Comparison of ENCODE assay signal across 24 cellular contexts in the genomic region with DNA sequence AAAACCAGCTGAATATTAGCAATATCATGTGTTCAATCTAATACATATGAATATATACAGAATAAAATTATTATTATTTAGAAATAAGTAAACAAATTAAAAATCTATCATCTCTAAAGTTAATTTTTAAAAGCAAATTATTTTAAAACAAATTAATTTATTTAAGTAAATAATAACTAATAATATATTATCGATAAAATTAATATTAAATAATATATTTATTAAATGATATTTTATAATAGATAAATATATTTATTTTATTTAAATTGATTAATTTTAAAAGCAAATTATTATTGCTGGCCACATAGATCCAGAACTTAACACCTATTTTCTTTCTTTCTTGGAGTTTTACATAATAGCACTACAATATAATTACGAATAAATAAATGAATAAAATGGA. TPM values are rescaled to one million over a fixed set of nuclear protein-coding genes. Genes with fewer than 3 reads are reported as not detected.
DNase-seq lines count a peak whose midpoint lies in the region; ATAC-seq, FAIRE-seq and TF ChIP-seq lines count a peak whose summit lies in the region.
"Had no signal": no experiment of that assay in that cellular context is flagged by ENCODE, and none has a peak within 500 bp of the region (broad histone marks: within the 10 kb centered on the region; RNA-seq: fewer than 3 reads in every experiment).

No MANE protein-coding gene starts in this region.

- H3K9ac ChIP-seq in HCT116 (ENCODE audit: low read length) (no peak overlapping the region), K562 (ENCODE audit: insufficient read depth in 1 of 2, low read depth in 2 of 2, low read length in 2 of 2) (no peak overlapping the region)
- H3K9ac ChIP-seq: GM23248 had no signal

- H3K27ac ChIP-seq in HCT116 (ENCODE audit: low read depth, low read length) (no peak overlapping the region), K562 (ENCODE audit: extremely low read depth, low read depth, low read length) (no peak overlapping the region)
- H3K27ac ChIP-seq: GM23248 had no signal

- no peaks in the 10 kb centered on the region for H3K36me3 Mint-ChIP-seq in naive thymus-derived CD8-positive, alpha-beta T cell
- H3K36me3 Mint-ChIP-seq: CD4-positive, CD25-positive, alpha-beta regulatory T cell; CD8-positive, alpha-beta memory T cell had no signal

- no peak for ATAC-seq in HCT116
- no peak for ATAC-seq in K562
- no peak for ATAC-seq in GM18870 (IDR thresholded peaks at IDR 0.05; ENCODE audit: unreplicated experiment)
- no peak for ATAC-seq in naive thymus-derived CD8-positive, alpha-beta T cell
- no peak for ATAC-seq in HG02970 (IDR thresholded peaks at IDR 0.05; ENCODE audit: low FRiP score, unreplicated experiment)
- ATAC-seq: HepG2 had no signal

- TF ChIP-seq RAD21 in HCT116 (IDR thresholded peaks at IDR 0.05; ENCODE audit: low read depth) (no peak), K562 (CRISPR knock-in tag; conservative IDR thresholded peaks at IDR 0.05 in 1 of 2, IDR thresholded peaks at IDR 0.05 in 1 of 2) (no peak)

- RAD21 ChIA-PET in HCT116 (lab: Charles Lee; ENCODE audit: low non-redundant PET in 1 of 2, low total read pairs in 2 of 2, uncharacterized antibody in 2 of 2, unreplicated experiment in 2 of 2), result no interaction called here

- CTCF ChIA-PET in HCT116 (lab: Charles Lee), result interaction anchor here (1.4 kb wide), 1 partner anchor 31 kb away, joined by 5 read pairs; no protein-coding TSS in a partner anchor
- CTCF ChIA-PET in K562 (lab: Yijun Ruan, JAX; ENCODE audit: low intra/inter-chr PET ratio), result no interaction called here

- BruUV-seq in HCT116 (replicated peaks; lab: Mats Ljungman, UMichigan), result no TSS peak
- BruUV-seq in K562 (replicated peaks; lab: Mats Ljungman, UMichigan), result no TSS peak

- H4K20me1 ChIP-seq in HCT116 (ENCODE audit: insufficient read depth) (no peaks in the 10 kb centered on the region), K562 (replicated peaks; ENCODE audit: control insufficient read depth, insufficient read depth, low read length) (no peaks in the 10 kb centered on the region)

- TF ChIP-seq CTCF in HCT116 (IDR thresholded peaks at IDR 0.05 in 2 of 3, conservative IDR thresholded peaks at IDR 0.05 in 1 of 3; ENCODE audit: borderline replicate concordance in 1 of 3, insufficient read depth in 1 of 3, low read depth in 2 of 3, low read length in 2 of 3) (no peak), K562 (IDR thresholded peaks at IDR 0.05 in 2 of 3, conservative IDR thresholded peaks at IDR 0.05 in 1 of 3; ENCODE audit: insufficient read depth in 2 of 3, low read depth in 1 of 3, low read length in 3 of 3) (no peak)

- no peak for TF ChIP-seq POLR2A in HCT116 (IDR thresholded peaks at IDR 0.05; ENCODE audit: borderline replicate concordance, extremely low read depth, insufficient read depth, insufficient read length)
- no peak for TF ChIP-seq POLR2A in K562 (conservative IDR thresholded peaks at IDR 0.05)

- H3K4me2 ChIP-seq in HCT116 (ENCODE audit: low read length) (no peak overlapping the region), K562 (ENCODE audit: insufficient read depth, low read length) (no peak overlapping the region)

- no peaks in the 10 kb centered on the region for H3K4me1 Mint-ChIP-seq in naive thymus-derived CD8-positive, alpha-beta T cell
- H3K4me1 Mint-ChIP-seq: CD4-positive, CD25-positive, alpha-beta regulatory T cell had no signal

- H3K36me3 ChIP-seq in HCT116 (ENCODE audit: control insufficient read depth in 1 of 2, insufficient read depth in 2 of 2, low read length in 2 of 2), result no peaks in the 10 kb centered on the region
- H3K36me3 ChIP-seq in K562 (ENCODE audit: control insufficient read depth, insufficient read depth, low read length), result no peaks in the 10 kb centered on the region
- H3K36me3 ChIP-seq: BE2C, HAP-1 had no signal

- POLR2A ChIA-PET in HCT116 (lab: Charles Lee) (no interaction called here), K562 (lab: Yijun Ruan, JAX) (interaction anchor here (1.3 to 2.2 kb wide), 3 partner anchors 11 to 21 kb away, joined by 3 to 10 read pairs (median 5); no protein-coding TSS in a partner anchor)
- POLR2A ChIA-PET in naive thymus-derived CD8-positive, alpha-beta T cell (lab: Charles Lee), result no interaction called here

- 65% methylated on average over 2 of the region's 2 CpGs for WGBS in K562 (ENCODE audit: insufficient coverage, low coverage, missing lambda C conversion rate)

- FAIRE-seq in K562 (lab: Jason Lieb, UNC) (no peak), frontal cortex (lab: Jason Lieb, UNC) (peak; percentile 99)
- FAIRE-seq: D721Med, GM12892, GM18507, HepG2 had no signal

- H3K9me2 ChIP-seq in HCT116 (ENCODE audit: insufficient read depth), result no peaks in the 10 kb centered on the region

- in situ Hi-C loops in K562 (cut with MboI), result no loop called here

- H3K4me1 ChIP-seq in HCT116 (ENCODE audit: control insufficient read depth in 1 of 2, insufficient read depth in 2 of 2, low read length in 2 of 2) (peaks cover 20 to 31% of the 10 kb centered on the region in 2 experiments), K562 (replicated peaks in 1 of 2; ENCODE audit: control insufficient read depth in 2 of 2, insufficient read depth in 2 of 2, low read length in 2 of 2) (peaks cover 8 to 16% of the 10 kb centered on the region in 2 experiments; a peak in 3 of 5 replicates)
- H3K4me1 ChIP-seq: BE2C, HAP-1 had no signal

- TF ChIP-seq EP300 in K562 (IDR thresholded peaks at IDR 0.05; ENCODE audit: low read length), result no peak

- peak overlapping the region; percentile 5 for H2AFZ ChIP-seq in HCT116 (ENCODE audit: low read depth, low read length, poor library complexity, severe bottlenecking)
- no peak overlapping the region for H2AFZ ChIP-seq in K562 (ENCODE audit: low read depth, low read length)
- H2AFZ ChIP-seq: GM23248 had no signal

- H3K4me3 Mint-ChIP-seq in naive thymus-derived CD8-positive, alpha-beta T cell, result no peak overlapping the region
- H3K4me3 Mint-ChIP-seq: CD4-positive, CD25-positive, alpha-beta regulatory T cell; CD8-positive, alpha-beta memory T cell; IgD-negative memory B cell had no signal

- DNase-seq in HCT116 (ENCODE audit: low read depth, low spot score) (no peak), K562 (ENCODE audit: extremely low read depth in 1 of 4, low spot score in 3 of 4) (no peak), frontal cortex (ENCODE audit: low spot score in 2 of 2) (no peak), HK-2 (ENCODE audit: unreplicated experiment) (no peak)
- no peak for DNase-seq in naive thymus-derived CD8-positive, alpha-beta T cell
- DNase-seq: ACHN; BE2C; C1 segment of cervical spinal cord; CD4-positive, CD25-positive, alpha-beta regulatory T cell; CD8-positive, alpha-beta memory T cell; COR-L47; GDM1; GM23248; KG1 had no signal

- H3K79me2 ChIP-seq in HCT116 (ENCODE audit: insufficient read depth, low read length), result no peaks in the 10 kb centered on the region
- no peaks in the 10 kb centered on the region for H3K79me2 ChIP-seq in K562 (ENCODE audit: control insufficient read depth, insufficient read depth, low read length)

- H3K4me3 ChIP-seq in HCT116 (replicated peaks in 1 of 2; ENCODE audit: low read depth in 1 of 2, low read length in 2 of 2), result no peak overlapping the region
- no peak overlapping the region for H3K4me3 ChIP-seq in K562
- H3K4me3 ChIP-seq: GM23248, HAP-1 had no signal

- no peaks in the 10 kb centered on the region for H3K27me3 Mint-ChIP-seq in naive thymus-derived CD8-positive, alpha-beta T cell
- H3K27me3 Mint-ChIP-seq: CD8-positive, alpha-beta memory T cell; IgD-negative memory B cell had no signal

- H3K9me3 ChIP-seq in HCT116 (ENCODE audit: control insufficient read depth in 1 of 2, insufficient read depth in 1 of 2, low read depth in 1 of 2, low read length in 2 of 2) (no peaks in the 10 kb centered on the region), K562 (replicated peaks; ENCODE audit: control insufficient read depth, insufficient read depth, low read depth, low read length) (no peaks in the 10 kb centered on the region)
- H3K9me3 ChIP-seq: BE2C, HAP-1 had no signal

- H3K27me3 ChIP-seq in HCT116 (ENCODE audit: insufficient read depth, low read length) (no peaks in the 10 kb centered on the region), K562 (ENCODE audit: control insufficient read depth in 2 of 2, insufficient read depth in 2 of 2, low read length in 2 of 2) (no peaks in the 10 kb centered on the region)
- H3K27me3 ChIP-seq: BE2C had no signal

- H3K27ac Mint-ChIP-seq in naive thymus-derived CD8-positive, alpha-beta T cell, result no peak overlapping the region
- H3K27ac Mint-ChIP-seq: CD4-positive, CD25-positive, alpha-beta regulatory T cell had no signal

- no peaks in the 10 kb centered on the region for H3K9me3 Mint-ChIP-seq in naive thymus-derived CD8-positive, alpha-beta T cell
- H3K9me3 Mint-ChIP-seq: CD4-positive, CD25-positive, alpha-beta regulatory T cell; CD8-positive, alpha-beta memory T cell; IgD-negative memory B cell had no signal

- H3K9me1 ChIP-seq in K562 (ENCODE audit: control insufficient read depth, insufficient read depth, low read length), result no peaks in the 10 kb centered on the region

- intact Hi-C loops in HCT116 (cut with micrococcal nuclease) (no loop called here), K562 (cut with micrococcal nuclease) (no loop called here)

RNA-seq across cellular contexts. Expression of gene RTP3, which starts 22.2 kb away (rescaled TPM):
- total RNA-seq in HCT116 (2021; ENCODE audit: unreplicated experiment) (not detected), K562 (2014; rRNA removed) (not detected in 2 replicates), K562 (2014; rRNA removed; fragmentation: Illumina TruSeq; extraction: Trizol) (not detected in 2 replicates), K562 (2015; rRNA removed; fragmentation: Illumina TruSeq; extraction: Trizol) (not detected in 2 replicates), K562 (2021) (not detected in 2 replicates), frontal cortex (not detected)
- not detected in 2 replicates for polyA plus RNA-seq in HCT116 (2012)
- total RNA-seq in K562 (2011; cell fraction: chromatin; rRNA removed; ENCODE audit: low replicate concordance), result not detected in 2 replicates
- total RNA-seq in K562 (2011; cell fraction: nucleolus; rRNA removed), result not detected in 2 replicates
- not detected in 2 replicates for total RNA-seq in K562 (2011; cell fraction: nucleoplasm; rRNA removed)
- polyA plus RNA-seq in K562 (2011; rRNA removed) (not detected in 2 replicates), K562 (2014; fragmentation: Illumina TruSeq; extraction: Trizol) (not detected in 2 replicates), K562 (2014; fragmentation: Nextera tagmentation; extraction: Ambion mirVana) (not detected), K562 (2014; rRNA removed) (not detected in 2 replicates)
- polyA plus RNA-seq in K562 (2011; cell fraction: cytosol; rRNA removed), result 0.04 TPM in 1 of 2 replicates, not detected in the other
- not detected in 2 replicates for polyA plus RNA-seq in K562 (2011; cell fraction: nucleus; rRNA removed)
- polyA plus RNA-seq in K562 (2012), result 0.08 TPM in 1 of 2 replicates, not detected in the other
- not detected in 2 replicates for polyA minus RNA-seq in K562 (2011; rRNA and poly(A)+ RNA removed)
- not detected in 2 replicates for polyA minus RNA-seq in K562 (2011; cell fraction: cytosol; rRNA and poly(A)+ RNA removed)
- not detected in 2 replicates for polyA minus RNA-seq in K562 (2011; cell fraction: nucleus; rRNA and poly(A)+ RNA removed)
- total RNA-seq in naive thymus-derived CD8-positive, alpha-beta T cell, result not detected
- polyA plus RNA-seq in naive thymus-derived CD8-positive, alpha-beta T cell, result not detected
- total RNA-seq: A172; CD4-positive, CD25-positive, alpha-beta regulatory T cell; CD8-positive, alpha-beta memory T cell; GM23248 had no signal
- polyA plus RNA-seq: CD4-positive, CD25-positive, alpha-beta regulatory T cell; CD8-positive, alpha-beta memory T cell; GM23248; HepG2; IgD-negative memory B cell had no signal

RNA-seq across cellular contexts. Expression of gene LRRC2, which starts 46.1 kb away (rescaled TPM):
- not detected for total RNA-seq in HCT116 (2021; ENCODE audit: unreplicated experiment)
- polyA plus RNA-seq in HCT116 (2012), result not detected in 2 replicates
- not detected in 2 replicates for total RNA-seq in K562 (2011; cell fraction: chromatin; rRNA removed; ENCODE audit: low replicate concordance)
- not detected in 2 replicates for total RNA-seq in K562 (2011; cell fraction: nucleolus; rRNA removed)
- total RNA-seq in K562 (2011; cell fraction: nucleoplasm; rRNA removed), result not detected in 2 replicates
- total RNA-seq in K562 (2014; rRNA removed), result not detected in 2 replicates
- not detected in 2 replicates for total RNA-seq in K562 (2014; rRNA removed; fragmentation: Illumina TruSeq; extraction: Trizol)
- total RNA-seq in K562 (2015; rRNA removed; fragmentation: Illumina TruSeq; extraction: Trizol), result 0.04 TPM in 1 of 2 replicates, not detected in the other
- total RNA-seq in K562 (2021), result not detected in 2 replicates
- polyA plus RNA-seq in K562 (2011; rRNA removed), result 0.04 and 0.07 TPM in 2 replicates
- not detected in 2 replicates for polyA plus RNA-seq in K562 (2011; cell fraction: cytosol; rRNA removed)
- not detected in 2 replicates for polyA plus RNA-seq in K562 (2011; cell fraction: nucleus; rRNA removed)
- polyA plus RNA-seq in K562 (2012), result 0.03 and 0.17 TPM in 2 replicates
- 0.01 TPM in 1 of 2 replicates, not detected in the other for polyA plus RNA-seq in K562 (2014; fragmentation: Illumina TruSeq; extraction: Trizol)
- polyA plus RNA-seq in K562 (2014; fragmentation: Nextera tagmentation; extraction: Ambion mirVana), result under 1 TPM in 1 of 2 experiments, not detected in 1; 0.04 TPM
- polyA plus RNA-seq in K562 (2014; rRNA removed), result 0.01 TPM in 1 of 2 replicates, not detected in the other
- polyA minus RNA-seq in K562 (2011; rRNA and poly(A)+ RNA removed), result not detected in 2 replicates
- polyA minus RNA-seq in K562 (2011; cell fraction: cytosol; rRNA and poly(A)+ RNA removed), result not detected in 2 replicates
- not detected in 2 replicates for polyA minus RNA-seq in K562 (2011; cell fraction: nucleus; rRNA and poly(A)+ RNA removed)
- 2.4 TPM for total RNA-seq in frontal cortex
- total RNA-seq in naive thymus-derived CD8-positive, alpha-beta T cell, result under 1 TPM; 0.26 to 0.33 TPM
- not detected for polyA plus RNA-seq in naive thymus-derived CD8-positive, alpha-beta T cell
- total RNA-seq: A172 had no signal
- polyA plus RNA-seq: CD8-positive, alpha-beta memory T cell had no signal

RNA-seq across cellular contexts. Expression of gene LTF, which starts 55.2 kb away (rescaled TPM):
- total RNA-seq in HCT116 (2021; ENCODE audit: unreplicated experiment), result not detected
- polyA plus RNA-seq in HCT116 (2012), result 0.03 TPM in 1 of 2 replicates, not detected in the other
- total RNA-seq in K562 (2011; cell fraction: chromatin; rRNA removed; ENCODE audit: low replicate concordance), result not detected in 2 replicates
- total RNA-seq in K562 (2011; cell fraction: nucleolus; rRNA removed), result not detected in 2 replicates
- not detected in 2 replicates for total RNA-seq in K562 (2011; cell fraction: nucleoplasm; rRNA removed)
- total RNA-seq in K562 (2014; rRNA removed), result 0.08 TPM in 1 of 2 replicates, not detected in the other
- not detected in 2 replicates for total RNA-seq in K562 (2014; rRNA removed; fragmentation: Illumina TruSeq; extraction: Trizol)
- total RNA-seq in K562 (2015; rRNA removed; fragmentation: Illumina TruSeq; extraction: Trizol), result 0.08 TPM in 1 of 2 replicates, not detected in the other
- total RNA-seq in K562 (2021), result 0.07 and 0.13 TPM in 2 replicates
- polyA plus RNA-seq in K562 (2011; rRNA removed), result not detected in 2 replicates
- polyA plus RNA-seq in K562 (2011; cell fraction: cytosol; rRNA removed), result not detected in 2 replicates
- polyA plus RNA-seq in K562 (2011; cell fraction: nucleus; rRNA removed), result not detected in 2 replicates
- polyA plus RNA-seq in K562 (2012), result 0.53 TPM in 1 of 2 replicates, not detected in the other
- not detected in 2 replicates for polyA plus RNA-seq in K562 (2014; fragmentation: Illumina TruSeq; extraction: Trizol)
- not detected for polyA plus RNA-seq in K562 (2014; fragmentation: Nextera tagmentation; extraction: Ambion mirVana)
- 0.71 TPM in 1 of 2 replicates, not detected in the other for polyA plus RNA-seq in K562 (2014; rRNA removed)
- not detected in 2 replicates for polyA minus RNA-seq in K562 (2011; rRNA and poly(A)+ RNA removed)
- polyA minus RNA-seq in K562 (2011; cell fraction: cytosol; rRNA and poly(A)+ RNA removed), result not detected in 2 replicates
- polyA minus RNA-seq in K562 (2011; cell fraction: nucleus; rRNA and poly(A)+ RNA removed), result not detected in 2 replicates
- total RNA-seq in frontal cortex, result 0.41 TPM
- total RNA-seq in naive thymus-derived CD8-positive, alpha-beta T cell, result not detected
- not detected for polyA plus RNA-seq in naive thymus-derived CD8-positive, alpha-beta T cell
- total RNA-seq: A172; CD4-positive, CD25-positive, alpha-beta regulatory T cell; CD8-positive, alpha-beta memory T cell; GM23248; H4; HepG2 had no signal
- polyA plus RNA-seq: CD4-positive, CD25-positive, alpha-beta regulatory T cell; CD8-positive, alpha-beta memory T cell; GM23248; HepG2; IgD-negative memory B cell had no signal

Comparison
In these comparisons a context has a peak if more than half of its experiments do, and no peak if none do; other contexts are left out.
1. Of the 22 proteins assayed by ChIP-seq in both K562 and HCT116: peak only in K562: ZNF274; only in HCT116: none; in both: none; in neither: 21.